Comparison of ENCODE assay signal across 17 cellular contexts in genomic region chr4:149029056-149029651, GRCh38.
A peak's percentile ranks its signal among the peaks of the same experiment; 100 is the strongest.
DNase-seq lines count a peak whose midpoint lies in the region; FAIRE-seq and TF ChIP-seq lines count a peak whose summit lies in the region.
"Had no signal": no experiment of that assay in that cellular context is flagged by ENCODE, and none has a peak within 500 bp of the region (broad histone marks: within the 10 kb centered on the region; RNA-seq: fewer than 3 reads in every experiment).

No MANE protein-coding gene starts in this region.

- no peak for TF ChIP-seq CTCF in bronchial epithelial cell (IDR thresholded peaks at IDR 0.05; ENCODE audit: insufficient read depth, low read length, severe bottlenecking)

- no peaks in the 10 kb centered on the region for H3K36me3 ChIP-seq in bronchial epithelial cell (ENCODE audit: control insufficient read depth, insufficient read depth, low read length)
- H3K36me3 ChIP-seq: Peyer's patch had no signal

- no peak for TF ChIP-seq RAD21 in Ishikawa (IDR thresholded peaks at IDR 0.05; ENCODE audit: low read depth)

- no peak for TF ChIP-seq EP300 in Ishikawa (IDR thresholded peaks at IDR 0.05; ENCODE audit: borderline replicate concordance)

- peak; percentile 18 for FAIRE-seq in bronchial epithelial cell (lab: Jason Lieb, UNC)

- DNase-seq in COLO668 (lab: John Stamatoyannopoulos, UW; ENCODE audit: unreplicated experiment): peak; percentile 4
- peak; percentile 59 for DNase-seq in bronchial epithelial cell (ENCODE audit: low read depth)
- DNase-seq in lung microvascular endothelial cell (ENCODE audit: low read depth in 2 of 2): peak; percentile 63 to 83
- DNase-seq in germinal center (ENCODE audit: low spot score): no peak
- DNase-seq in HK-2 (ENCODE audit: unreplicated experiment): no peak
- no peak for DNase-seq in NCI-H82 (lab: John Stamatoyannopoulos, UW)
- DNase-seq in NCI-H69 (lab: John Stamatoyannopoulos, UW): no peak
- DNase-seq: activated CD4-positive, alpha-beta T cell treated with anti-CD3 and anti-CD28 coated beads for 4 hours; activated CD8-positive, alpha-beta memory T cell treated with anti-CD3 and anti-CD28 coated beads, Interleukin-2, amount 50 U/mL, for 48 hours; activated gamma-delta T cell; aorta; GM23248; kidney glomerular epithelial cell; NCI-H1105 treated with DMSO at 0.1 percent for 48 hours; psoas muscle had no signal

- no peak overlapping the region for H3K4me3 ChIP-seq in bronchial epithelial cell (ENCODE audit: low read depth, low read length)
- H3K4me3 ChIP-seq: GM23248, Peyer's patch, psoas muscle had no signal

- no peaks in the 10 kb centered on the region for H3K27me3 ChIP-seq in bronchial epithelial cell (ENCODE audit: control insufficient read depth, insufficient read depth, low read length)
- H3K27me3 ChIP-seq: Peyer's patch had no signal

TF ChIP-seq in Ishikawa, 13 proteins besides CTCF, POLR2A, EP300 and RAD21:
- TF ChIP-seq NFIC (IDR thresholded peaks at IDR 0.05) (peak; percentile 44), REST (IDR thresholded peaks at IDR 0.05; ENCODE audit: low read depth) (no peak)

Comparison
In these comparisons a context has a peak if more than half of its experiments do, and no peak if none do; other contexts are left out.
1. DNase-seq: peak in COLO668 (single experiment), bronchial epithelial cell (single experiment) and lung microvascular endothelial cell (2 of 2); none in germinal center (single experiment), HK-2 (single experiment), NCI-H82 (single experiment) and NCI-H69 (single experiment).